In the genomic region with DNA sequence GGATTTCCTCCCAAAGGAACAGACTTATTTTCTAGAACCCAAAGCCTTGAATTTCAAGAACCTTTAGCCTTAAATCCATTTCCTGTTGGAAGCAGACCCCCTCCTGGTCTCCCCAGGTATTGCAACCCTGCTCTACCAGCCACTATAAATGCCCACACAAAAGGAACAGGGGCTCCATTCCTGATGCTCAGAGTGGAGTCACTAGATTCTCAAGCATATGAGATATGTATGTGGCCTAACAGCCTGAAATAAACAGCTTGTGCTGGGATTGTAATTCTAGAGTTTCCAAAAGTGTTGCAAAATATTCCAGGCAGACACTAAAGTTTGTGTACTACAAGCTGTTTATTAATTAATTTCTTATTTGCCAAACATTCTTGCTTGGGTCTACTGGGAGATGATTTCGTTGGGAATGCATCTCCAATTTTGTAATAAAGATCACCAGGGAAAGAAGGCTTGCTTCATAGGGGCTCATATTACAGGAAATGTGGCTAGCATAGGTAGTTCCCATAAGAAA, we compare ENCODE assay signal across 1 cellular context.
TF ChIP-seq lines count a peak whose summit lies in the region.

No MANE protein-coding gene starts in this region.

TF ChIP-seq in HCT116, 20 proteins besides CTCF, POLR2A, EP300 and RAD21 (continued from another document):
- peak; percentile 53; the same call in 1 of the 2 replicates for TF ChIP-seq CBX3 (IDR thresholded peaks at IDR 0.05; ENCODE audit: low read depth)
